In the genomic region with DNA sequence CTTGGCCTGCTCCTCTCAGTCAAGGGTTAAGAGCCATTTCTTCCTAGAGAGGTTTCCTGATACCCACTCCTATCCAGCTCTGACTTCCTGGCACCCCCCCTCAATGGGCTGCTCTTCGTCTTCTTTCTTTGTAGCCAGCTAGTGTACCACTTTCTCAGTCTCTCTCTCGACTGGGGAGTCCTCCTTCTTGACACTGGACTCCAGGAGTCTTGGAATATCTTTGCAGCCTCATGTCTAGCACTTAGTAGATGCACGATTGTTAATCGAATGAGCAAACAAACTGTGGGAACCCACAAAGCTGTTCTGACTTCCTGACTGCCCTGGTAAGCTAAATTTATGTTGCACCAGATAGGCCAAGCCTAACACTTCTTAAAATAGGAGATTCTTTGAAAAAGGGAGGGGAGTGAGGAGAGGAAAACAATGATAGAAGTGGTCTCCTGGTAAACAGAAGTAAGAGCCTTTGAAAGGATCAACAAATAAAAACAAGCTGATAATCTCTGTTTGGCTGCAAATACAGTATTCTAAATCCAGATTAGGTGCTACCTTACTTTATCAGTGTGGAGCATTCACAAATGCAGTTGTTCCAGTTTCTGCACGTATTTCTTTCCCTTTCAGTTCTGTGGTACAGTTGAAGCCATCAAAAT, we compare ENCODE assay signal across 8 cellular contexts.
A peak's percentile ranks its signal among the peaks of the same experiment; 100 is the strongest.
DNase-seq lines count a peak whose midpoint lies in the region; ATAC-seq and TF ChIP-seq lines count a peak whose summit lies in the region.

No MANE protein-coding gene starts in this region.

- CTCF ChIA-PET in HCT116 (lab: Charles Lee), result no interaction called here
- CTCF ChIA-PET in activated CD4-positive, alpha-beta memory T cell treated with anti-CD3 and anti-CD28 coated beads, Interleukin-2, amount 10 ng/mL, durations not matched to agents 7 days and 5 days (lab: Charles Lee), result interaction anchor here (1.1 to 2.7 kb wide), 2 partner anchors 160 to 165 kb away, joined by 3 to 16 read pairs; partner anchors contain the start of gene CITED2

- peak overlapping the region; percentile 67 for H3K4me3 Mint-ChIP-seq in activated CD4-positive, alpha-beta memory T cell treated with anti-CD3 and anti-CD28 coated beads, Interleukin-2, amount 10 ng/mL, durations not matched to agents 7 days and 5 days

- peaks cover 2% of the 10 kb centered on the region for H3K9me3 Mint-ChIP-seq in activated CD4-positive, alpha-beta memory T cell treated with anti-CD3 and anti-CD28 coated beads, Interleukin-2, amount 10 ng/mL, durations not matched to agents 7 days and 5 days

- no peaks in the 10 kb centered on the region for H3K9me2 ChIP-seq in HCT116 (ENCODE audit: insufficient read depth)

- H2BK5ac ChIP-seq in mesenchymal stem cell (ENCODE audit: low read depth, low read length, poor library complexity, severe bottlenecking), result peak overlapping the region; percentile 68

- H3K79me2 ChIP-seq in HCT116 (ENCODE audit: insufficient read depth, low read length), result no peaks in the 10 kb centered on the region

- TF ChIP-seq CTCF in HCT116 (IDR thresholded peaks at IDR 0.05 in 2 of 3, conservative IDR thresholded peaks at IDR 0.05 in 1 of 3; ENCODE audit: borderline replicate concordance in 1 of 3, insufficient read depth in 1 of 3, low read depth in 2 of 3, low read length in 2 of 3), result no peak

- H2BK120ac ChIP-seq in mesenchymal stem cell (ENCODE audit: low read depth, low read length), result peak overlapping the region; percentile 89

- H3K4me2 ChIP-seq in HCT116 (ENCODE audit: low read length), result peak overlapping the region; percentile 72
- no peak overlapping the region for H3K4me2 ChIP-seq in mesenchymal stem cell (ENCODE audit: low read length, poor library complexity, severe bottlenecking)

- peak overlapping the region; percentile 48 for H4K91ac ChIP-seq in mesenchymal stem cell (ENCODE audit: low read length)

- TF ChIP-seq RAD21 in HCT116 (IDR thresholded peaks at IDR 0.05; ENCODE audit: low read depth), result no peak

- H3K18ac ChIP-seq in mesenchymal stem cell (ENCODE audit: low read depth in 1 of 2, low read length in 2 of 2), result peak overlapping the region; percentile 65 to 96

- no peak overlapping the region for H3K14ac ChIP-seq in mesenchymal stem cell (ENCODE audit: low read length in 2 of 2)

- ATAC-seq in HCT116, result peak; percentile 37; the same call in 1 of the 2 replicates
- no peak for ATAC-seq in stimulated activated naive CD8-positive, alpha-beta T cell treated with anti-CD3 and anti-CD28 coated beads, Interleukin-15, Interleukin-2, amounts not matched to agents 100 U/mL and 50 U/mL, for 24 hours

- H2BK15ac ChIP-seq in mesenchymal stem cell (ENCODE audit: low read depth, poor library complexity, severe bottlenecking), result no peak overlapping the region

- no peak for TF ChIP-seq POLR2A in HCT116 (IDR thresholded peaks at IDR 0.05; ENCODE audit: borderline replicate concordance, extremely low read depth, insufficient read depth, insufficient read length)

- peak overlapping the region; percentile 15 for H2AK5ac ChIP-seq in mesenchymal stem cell (ENCODE audit: low read length, severe bottlenecking)

- H3K27ac Mint-ChIP-seq in activated CD4-positive, alpha-beta memory T cell treated with anti-CD3 and anti-CD28 coated beads, Interleukin-2, amount 10 ng/mL, durations not matched to agents 7 days and 5 days, result peak overlapping the region; percentile 99

- H2AFZ ChIP-seq in HCT116 (ENCODE audit: low read depth, low read length, poor library complexity, severe bottlenecking), result peak overlapping the region; percentile 89
- H2AFZ ChIP-seq in mesenchymal stem cell (ENCODE audit: low read depth, low read length), result no peak overlapping the region

- H4K8ac ChIP-seq in mesenchymal stem cell (ENCODE audit: low read length), result peak overlapping the region; percentile 67

- H3K27me3 Mint-ChIP-seq in activated CD4-positive, alpha-beta memory T cell treated with anti-CD3 and anti-CD28 coated beads, Interleukin-2, amount 10 ng/mL, durations not matched to agents 7 days and 5 days, result no peaks in the 10 kb centered on the region

- no peak overlapping the region for H3K23ac ChIP-seq in mesenchymal stem cell (ENCODE audit: low read length in 2 of 2)

- H3K79me1 ChIP-seq in mesenchymal stem cell (replicated peaks; ENCODE audit: low read length, poor library complexity, severe bottlenecking), result no peaks in the 10 kb centered on the region

- H3K4me1 Mint-ChIP-seq in activated CD4-positive, alpha-beta memory T cell treated with anti-CD3 and anti-CD28 coated beads, Interleukin-2, amount 10 ng/mL, durations not matched to agents 7 days and 5 days, result peaks cover 76% of the 10 kb centered on the region

- POLR2A ChIA-PET in HCT116 (lab: Charles Lee), result interaction anchor here (2.1 kb wide), 1 partner anchor 160 kb away, joined by 4 read pairs; the partner anchor contains the start of gene CITED2
- POLR2A ChIA-PET in activated CD4-positive, alpha-beta memory T cell treated with anti-CD3 and anti-CD28 coated beads, Interleukin-2, amount 10 ng/mL, durations not matched to agents 7 days and 5 days (lab: Charles Lee), result interaction anchor here (1.0 to 4.9 kb wide), 7 partner anchors 11 to 506 kb away, joined by 3 to 75 read pairs (median 4); partner anchors contain the start of genes ABRACL, CITED2 and TXLNB

- H3K9me3 ChIP-seq in HCT116 (ENCODE audit: control insufficient read depth in 1 of 2, insufficient read depth in 1 of 2, low read depth in 1 of 2, low read length in 2 of 2) (no peaks in the 10 kb centered on the region), mesenchymal stem cell (ENCODE audit: control insufficient read depth, low read length) (no peaks in the 10 kb centered on the region)

- peak overlapping the region; percentile 4 to 99 for H2BK12ac ChIP-seq in mesenchymal stem cell (ENCODE audit: low read length in 2 of 2)

- H3K9ac ChIP-seq in HCT116 (ENCODE audit: low read length) (peak overlapping the region; percentile 29), mesenchymal stem cell (ENCODE audit: low read length) (peak overlapping the region; percentile 57)

- H3K27me3 ChIP-seq in HCT116 (ENCODE audit: insufficient read depth, low read length) (no peaks in the 10 kb centered on the region), mesenchymal stem cell (ENCODE audit: control insufficient read depth in 1 of 2, insufficient read depth in 1 of 2, low read length in 2 of 2) (no peaks in the 10 kb centered on the region)

- no peaks in the 10 kb centered on the region for H4K20me1 ChIP-seq in HCT116 (ENCODE audit: insufficient read depth)

- peak overlapping the region; percentile 47 to 99 for H3K4ac ChIP-seq in mesenchymal stem cell (ENCODE audit: low read depth in 1 of 2, low read length in 2 of 2)

- BruUV-seq in HCT116 (replicated peaks; lab: Mats Ljungman, UMichigan), result TSS peak; percentile 81

- DNase-seq in AML-193 (lab: John Stamatoyannopoulos, UW) (peak; percentile 40 to 52), HCT116 (ENCODE audit: low read depth, low spot score) (no peak), mesenchymal stem cell (peak; percentile 70), NCI-H1048 (lab: John Stamatoyannopoulos, UW) (no peak), mucosa of gallbladder (ENCODE audit: low spot score) (no peak)
- DNase-seq in activated CD4-positive, alpha-beta memory T cell treated with anti-CD3 and anti-CD28 coated beads, Interleukin-2, amount 10 ng/mL, durations not matched to agents 7 days and 5 days, result peak; percentile 40
- no peak for DNase-seq in stimulated activated naive CD8-positive, alpha-beta T cell treated with anti-CD3 and anti-CD28 coated beads, Interleukin-15, Interleukin-2, amounts not matched to agents 100 U/mL and 50 U/mL, for 24 hours
- DNase-seq in stimulated activated CD4-positive, alpha-beta T cell treated with anti-CD3 and anti-CD28 coated beads, Interleukin-12 subunit alpha, Interleukin-12 subunit beta, amount 100 ng/mL, for 4 hours, result no peak

- H3K4me1 ChIP-seq in HCT116 (ENCODE audit: control insufficient read depth in 1 of 2, insufficient read depth in 2 of 2, low read length in 2 of 2), result peaks cover 18 to 25% of the 10 kb centered on the region in 2 experiments; a peak in 3 of 4 replicates
- peaks cover 20% of the 10 kb centered on the region for H3K4me1 ChIP-seq in mesenchymal stem cell (ENCODE audit: control insufficient read depth, insufficient read depth, low read depth, low read length)

- RAD21 ChIA-PET in HCT116 (lab: Charles Lee; ENCODE audit: low non-redundant PET in 1 of 2, low total read pairs in 2 of 2, uncharacterized antibody in 2 of 2, unreplicated experiment in 2 of 2), result interaction anchor here in 1 of 2 experiments (0.9 kb wide), 1 partner anchor 160 kb away, joined by 3 read pairs; the partner anchor contains the start of gene CITED2

- 23% methylated on average over 4 of the region's 5 CpGs for whole genome bisulfite sequencing in mesenchymal stem cell

- H3K36me3 ChIP-seq in HCT116 (ENCODE audit: control insufficient read depth in 1 of 2, insufficient read depth in 2 of 2, low read length in 2 of 2), result no peaks in the 10 kb centered on the region
- no peaks in the 10 kb centered on the region for H3K36me3 ChIP-seq in mesenchymal stem cell (ENCODE audit: control insufficient read depth in 1 of 2, insufficient read depth in 2 of 2, low read depth in 1 of 2, low read length in 2 of 2)

- intact Hi-C loops in HCT116 (cut with micrococcal nuclease), result loop anchor here (5.0 kb wide), 1 partner anchor 157 kb away; no protein-coding TSS in a partner anchor

- H3K36me3 Mint-ChIP-seq in activated CD4-positive, alpha-beta memory T cell treated with anti-CD3 and anti-CD28 coated beads, Interleukin-2, amount 10 ng/mL, durations not matched to agents 7 days and 5 days (ENCODE audit: low read depth), result peaks cover 2% of the 10 kb centered on the region

- H3K27ac ChIP-seq in HCT116 (ENCODE audit: low read depth, low read length) (peak overlapping the region; percentile 34), mesenchymal stem cell (ENCODE audit: low read length, poor library complexity, severe bottlenecking) (peak overlapping the region; percentile 55)

- H3K4me3 ChIP-seq in HCT116 (replicated peaks in 1 of 2; ENCODE audit: low read depth in 1 of 2, low read length in 2 of 2) (peak overlapping the region; percentile 34 to 45), mesenchymal stem cell (ENCODE audit: insufficient read depth in 1 of 2, low read depth in 1 of 2, low read length in 2 of 2) (no peak overlapping the region)

TF ChIP-seq in HCT116, 20 proteins besides CTCF, POLR2A, EP300 and RAD21 (continues in another document):
- TF ChIP-seq JUND (IDR thresholded peaks at IDR 0.05), result no peak
- no peak for TF ChIP-seq ZNF274 (IDR thresholded peaks at IDR 0.05; ENCODE audit: low read depth, low read length)
- TF ChIP-seq, protein P1, sequence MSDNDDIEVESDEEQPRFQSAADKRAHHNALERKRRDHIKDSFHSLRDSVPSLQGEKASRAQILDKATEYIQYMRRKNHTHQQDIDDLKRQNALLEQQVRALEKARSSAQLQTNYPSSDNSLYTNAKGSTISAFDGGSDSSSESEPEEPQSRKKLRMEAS (IDR thresholded peaks at IDR 0.05), result no peak

Comparison
In these comparisons a context has a peak if more than half of its experiments do, and no peak if none do; other contexts are left out.
1. DNase-seq: peak in AML-193 (2 of 2), activated CD4-positive, alpha-beta memory T cell treated with anti-CD3 and anti-CD28 coated beads, Interleukin-2, amount 10 ng/mL, durations not matched to agents 7 days and 5 days (single experiment) and mesenchymal stem cell (single experiment); none in HCT116 (single experiment), NCI-H1048 (single experiment), stimulated activated naive CD8-positive, alpha-beta T cell treated with anti-CD3 and anti-CD28 coated beads, Interleukin-15, Interleukin-2, amounts not matched to agents 100 U/mL and 50 U/mL, for 24 hours (single experiment), stimulated activated CD4-positive, alpha-beta T cell treated with anti-CD3 and anti-CD28 coated beads, Interleukin-12 subunit alpha, Interleukin-12 subunit beta, amount 100 ng/mL, for 4 hours (single experiment) and mucosa of gallbladder (single experiment).
2. H3K4me3 ChIP-seq: peak in HCT116 (2 of 2); none in mesenchymal stem cell (0 of 2).